Comparison of ENCODE assay signal across 1 cellular context in the genomic region with DNA sequence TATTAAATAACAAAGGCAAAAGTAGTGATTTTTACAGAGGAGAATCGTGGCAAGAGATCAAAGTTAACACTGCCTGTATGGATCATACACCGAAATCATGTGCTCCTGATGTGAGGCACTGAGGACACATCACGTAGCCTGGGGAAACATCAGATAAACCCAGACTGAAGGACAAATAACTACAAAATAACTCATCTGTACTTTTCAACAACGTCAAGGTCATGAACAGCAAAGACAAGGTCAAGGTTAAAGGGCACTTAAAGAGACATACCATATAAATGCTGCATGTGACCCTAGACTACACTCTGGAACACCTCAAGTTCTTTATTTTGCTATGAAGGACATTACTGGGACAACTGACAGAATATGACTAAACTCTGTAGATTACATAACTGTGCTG.
TF ChIP-seq lines count a peak whose summit lies in the region.

No MANE protein-coding gene starts in this region.

TF ChIP-seq in IMR-90, 13 proteins besides CTCF, POLR2A, EP300 and RAD21:
- TF ChIP-seq USF2 (IDR thresholded peaks at IDR 0.05; ENCODE audit: low read depth, low read length) (no peak), BHLHE40 (IDR thresholded peaks at IDR 0.05; ENCODE audit: low read depth, low read length) (no peak), CEBPB (IDR thresholded peaks at IDR 0.05; ENCODE audit: low read depth, low read length) (no peak), FOS (IDR thresholded peaks at IDR 0.05; ENCODE audit: low read depth, low read length) (no peak), RCOR1 (IDR thresholded peaks at IDR 0.05; ENCODE audit: insufficient replicate concordance, low read length) (no peak), RFX5 (IDR thresholded peaks at IDR 0.05; ENCODE audit: low read depth, low read length) (no peak), MAZ (IDR thresholded peaks at IDR 0.05; ENCODE audit: borderline replicate concordance, low read depth, low read length) (no peak), ELK1 (IDR thresholded peaks at IDR 0.05; ENCODE audit: borderline replicate concordance, low read depth, low read length) (no peak), MAFK (IDR thresholded peaks at IDR 0.05; ENCODE audit: low read depth, low read length) (no peak), MXI1 (IDR thresholded peaks at IDR 0.05; ENCODE audit: borderline replicate concordance, low read depth, low read length) (no peak), NFE2L2 (IDR thresholded peaks at IDR 0.05; ENCODE audit: low read depth, low read length) (no peak), CHD1 (IDR thresholded peaks at IDR 0.05; ENCODE audit: low read depth, low read length) (no peak), SMC3 (IDR thresholded peaks at IDR 0.05; ENCODE audit: low read depth, low read length) (no peak)
TF ChIP-seq in IMR-90: peak in this region for 0.
